Comparison of ENCODE assay signal across 8 cellular contexts in the genomic region with DNA sequence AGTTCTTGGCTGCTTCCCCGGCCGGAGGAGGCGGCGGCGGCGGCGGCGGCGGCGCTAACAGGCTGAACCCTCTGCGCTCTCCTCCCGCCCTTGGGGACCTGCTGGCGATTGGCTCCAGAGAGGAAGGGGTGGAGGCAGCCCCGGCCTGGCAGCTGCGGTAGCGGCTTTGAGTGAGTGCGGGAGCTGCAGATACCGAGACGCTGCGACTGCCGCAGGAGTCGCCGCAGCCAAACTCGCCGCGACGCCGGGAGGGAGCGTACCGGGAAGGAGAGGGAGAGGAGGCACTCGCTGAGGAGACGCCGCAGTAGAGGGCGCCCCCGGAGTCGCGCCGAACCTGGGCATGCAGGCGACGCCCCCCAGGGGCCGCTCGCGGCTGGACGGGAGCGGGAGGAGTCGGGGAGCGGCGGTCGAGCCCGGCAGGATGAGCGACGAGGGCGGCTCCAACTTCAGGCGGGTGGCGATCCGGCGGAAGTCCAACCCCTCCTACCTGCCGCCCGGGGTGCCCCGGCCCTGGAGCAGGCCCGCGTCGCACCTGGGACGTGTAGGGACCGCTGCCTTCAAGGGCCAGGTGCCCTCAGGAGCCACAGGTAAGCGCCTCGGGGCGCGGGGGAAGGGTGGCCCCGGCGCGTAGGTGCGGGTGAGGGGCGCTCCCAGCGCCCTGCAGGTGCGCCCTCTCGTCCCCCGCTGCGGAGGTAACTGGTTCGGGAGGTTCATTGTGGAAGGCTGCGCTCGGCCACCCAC. TPM values are rescaled to one million over a fixed set of nuclear protein-coding genes. Genes with fewer than 3 reads are reported as not detected.
A peak's percentile ranks its signal among the peaks of the same experiment; 100 is the strongest.
DNase-seq lines count a peak whose midpoint lies in the region; ATAC-seq and TF ChIP-seq lines count a peak whose summit lies in the region.

A gene (plus strand): TSS at position 186 of the 741 bp plus-strand sequence.

- peaks cover 6% of the 10 kb centered on the region for H3K27me3 Mint-ChIP-seq in chondrocyte (ENCODE audit: low read depth)

- peaks cover 20% of the 10 kb centered on the region for H3K4me1 Mint-ChIP-seq in chondrocyte (ENCODE audit: low read depth)

- DNase-seq in AG09309 (ENCODE audit: low read depth) (no peak), NCI-H2029 (lab: John Stamatoyannopoulos, UW) (peak; percentile 83), T1000 (lab: John Stamatoyannopoulos, UW) (peak; percentile 72), chondrocyte (ENCODE audit: low spot score) (no peak), islet precursor cell (peak; percentile 99)

- H3K4me3 ChIP-seq in AG09309 (ENCODE audit: control insufficient read depth, low read depth, low read length) (peak within 1 kb of the TSS; percentile 67), skin epidermis (peak within 1 kb of the TSS; percentile 54 to 83 (median 72))

- H3K9me3 Mint-ChIP-seq in chondrocyte (ENCODE audit: low read depth) = no peaks in the 10 kb centered on the region

- peak within 1 kb of the TSS in 20 of 21 experiments; percentile 19 to 90 (median 70) for H3K27ac ChIP-seq in skin epidermis

- ATAC-seq in GM18861 (IDR thresholded peaks at IDR 0.05; ENCODE audit: unreplicated experiment) = peak; percentile 74
- peak; percentile 66 for ATAC-seq in HG03060 (IDR thresholded peaks at IDR 0.05; ENCODE audit: low read depth, unreplicated experiment)

- H3K27ac Mint-ChIP-seq in chondrocyte (ENCODE audit: unreplicated experiment) = peak within 1 kb of the TSS; percentile 69

- peak within 1 kb of the TSS; percentile 92 for H3K4me3 Mint-ChIP-seq in chondrocyte (ENCODE audit: unreplicated experiment)

- TF ChIP-seq CTCF in AG09309 (IDR thresholded peaks at IDR 0.05; ENCODE audit: control insufficient read depth, insufficient read depth, low read depth, low read length, missing control alignments) (peak; percentile 32), chondrocyte (IDR thresholded peaks at IDR 0.05) (peak; percentile 75)

- no peaks in the 10 kb centered on the region for H3K36me3 Mint-ChIP-seq in chondrocyte (ENCODE audit: low read depth)

RNA-seq across cellular contexts. Expression of the gene that starts here (rescaled TPM):
- 1.5 to 8.7 TPM (median 7.6 TPM) in 3 replicates for total RNA-seq in chondrocyte

Comparison
In these comparisons a context has a peak if more than half of its experiments do, and no peak if none do; other contexts are left out.
1. DNase-seq: peak in NCI-H2029 (single experiment), T1000 (single experiment) and islet precursor cell (single experiment); none in AG09309 (single experiment) and chondrocyte (single experiment).